Comparison of ENCODE assay signal across 8 cellular contexts in the genomic region with DNA sequence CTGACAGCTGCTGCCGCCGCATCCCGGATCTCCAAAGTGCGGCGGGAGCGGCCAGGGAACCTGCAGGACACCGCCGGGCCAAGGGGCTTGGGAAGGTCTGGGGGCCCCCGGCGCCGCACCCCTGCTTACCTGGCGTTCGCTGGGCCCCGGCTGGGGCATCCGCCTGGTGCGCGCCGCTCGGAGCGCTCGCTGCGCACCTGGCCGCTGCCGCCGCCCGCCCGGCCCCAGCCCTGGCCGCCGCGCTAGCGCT. TPM values are rescaled to one million over a fixed set of nuclear protein-coding genes. Genes with fewer than 3 reads are reported as not detected.
DNase-seq lines count a peak whose midpoint lies in the region; ATAC-seq and TF ChIP-seq lines count a peak whose summit lies in the region.

No MANE protein-coding gene starts in this region.

- H3K4me3 Mint-ChIP-seq in stimulated activated memory B cell treated with anti-CD40 and anti-IgM and Interleukin-4, amounts not matched to agents 10 μg/mL and 1 μg/mL and 100 μg/mL, for 72 hours = peak overlapping the region; percentile 84

- no peak overlapping the region for H3K27ac Mint-ChIP-seq in stimulated activated memory B cell treated with anti-CD40 and anti-IgM and Interleukin-4, amounts not matched to agents 10 μg/mL and 1 μg/mL and 100 μg/mL, for 72 hours

- peak overlapping the region; percentile 52 to 96 (median 82) for H3K27ac ChIP-seq in Peyer's patch

- no peaks in the 10 kb centered on the region for H3K9me3 ChIP-seq in Peyer's patch

- no peaks in the 10 kb centered on the region for H3K36me3 Mint-ChIP-seq in stimulated activated memory B cell treated with anti-CD40 and anti-IgM and Interleukin-4, amounts not matched to agents 10 μg/mL and 1 μg/mL and 100 μg/mL, for 72 hours

- H3K36me3 ChIP-seq in Peyer's patch = no peaks in the 10 kb centered on the region

- H3K27me3 ChIP-seq in Peyer's patch = no peaks in the 10 kb centered on the region

- no peaks in the 10 kb centered on the region for H3K9me3 Mint-ChIP-seq in stimulated activated memory B cell treated with anti-CD40 and anti-IgM and Interleukin-4, amounts not matched to agents 10 μg/mL and 1 μg/mL and 100 μg/mL, for 72 hours

- TF ChIP-seq POLR2A in Peyer's patch (IDR thresholded peaks at IDR 0.05) = no peak

- H3K27me3 Mint-ChIP-seq in stimulated activated memory B cell treated with anti-CD40 and anti-IgM and Interleukin-4, amounts not matched to agents 10 μg/mL and 1 μg/mL and 100 μg/mL, for 72 hours = peaks cover 48% of the 10 kb centered on the region

- POLR2A ChIA-PET in GM10248 (lab: Yijun Ruan, JAX) = no interaction called here

- ATAC-seq in GM19452 (IDR thresholded peaks at IDR 0.05; ENCODE audit: unreplicated experiment) (peak; percentile 60), esophagus mucosa (no peak), GM21723 (IDR thresholded peaks at IDR 0.05; ENCODE audit: unreplicated experiment) (no peak)
- ATAC-seq in stimulated activated memory B cell treated with anti-CD40 and anti-IgM and Interleukin-4, amounts not matched to agents 10 μg/mL and 1 μg/mL and 100 μg/mL, for 72 hours = peak; percentile 77

- H3K4me1 ChIP-seq in Peyer's patch = peaks cover 0 to 16% (median 8%) of the 10 kb centered on the region in 4 donors

- TF ChIP-seq CTCF in Peyer's patch (IDR thresholded peaks at IDR 0.05) = no peak
- no peak for TF ChIP-seq CTCF in GM10248 (IDR thresholded peaks at IDR 0.05; ENCODE audit: control extremely low read depth, extremely low read depth, low read depth, missing control alignments)

- H3K4me1 Mint-ChIP-seq in stimulated activated memory B cell treated with anti-CD40 and anti-IgM and Interleukin-4, amounts not matched to agents 10 μg/mL and 1 μg/mL and 100 μg/mL, for 72 hours = peaks cover 26% of the 10 kb centered on the region

- H3K4me3 ChIP-seq in Peyer's patch (peak overlapping the region; percentile 41 to 86 (median 64)), iPS-11a (ENCODE audit: low read depth, low read length) (peak overlapping the region; percentile 66)

- DNase-seq in Peyer's patch = no peak
- DNase-seq in activated CD4-positive, alpha-beta T cell treated with anti-CD3 and anti-CD28 coated beads for 4 hours = no peak
- DNase-seq in GM10248 (ENCODE audit: extremely low spot score) = no peak

- CTCF ChIA-PET in GM10248 (lab: Yijun Ruan, JAX) = no interaction called here

RNA-seq across cellular contexts. Expression of a gene that starts 0.3 kb away (rescaled TPM):
- 100 to 1,000 TPM in 2 of 4 donors, 10 to 100 TPM in 2; 97.3 to 115 (median 103) TPM for total RNA-seq in Peyer's patch
- 37.7 TPM for total RNA-seq in esophagus mucosa

Comparison
In these comparisons a context has a peak if more than half of its experiments do, and no peak if none do; other contexts are left out.
1. ATAC-seq: peak in GM19452 (single experiment) and stimulated activated memory B cell treated with anti-CD40 and anti-IgM and Interleukin-4, amounts not matched to agents 10 μg/mL and 1 μg/mL and 100 μg/mL, for 72 hours (single experiment); none in esophagus mucosa (single experiment) and GM21723 (single experiment).